ENCODE assay signal across 35 cellular contexts in the genomic region with DNA sequence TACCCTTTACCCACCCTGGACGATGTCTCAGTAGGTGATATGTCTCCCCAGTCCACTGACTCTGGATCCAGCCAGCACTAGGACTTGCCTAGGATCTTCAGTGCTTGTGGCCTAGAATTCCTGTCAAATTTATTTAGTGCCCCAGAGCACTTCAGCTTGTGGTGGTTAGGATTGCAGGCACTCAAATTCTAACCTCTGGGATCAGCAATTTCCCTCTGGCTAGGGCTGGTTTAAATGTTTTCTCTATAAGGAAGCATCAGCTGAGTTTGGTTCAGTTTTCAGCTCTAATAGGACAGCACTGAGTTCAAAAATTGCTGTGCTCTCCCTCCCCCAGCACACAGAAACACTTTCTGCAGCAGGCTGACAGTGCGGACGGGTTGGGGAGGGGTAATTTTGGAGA. TPM values are rescaled to one million over a fixed set of nuclear protein-coding genes. Genes with fewer than 3 reads are reported as not detected.
"Had no signal": no experiment of that assay in that cellular context is flagged by ENCODE, and none has a peak within 500 bp of the region (broad histone marks: within the 10 kb centered on the region; RNA-seq: fewer than 3 reads in every experiment).

No MANE protein-coding gene starts in this region.

- H3K36me3 ChIP-seq: colonic mucosa, esophagus squamous epithelium, gastrocnemius medialis, heart right ventricle, left lung, lower lobe of right lung had no signal

- H3K27ac ChIP-seq: colonic mucosa, epithelial cell of prostate, esophagus squamous epithelium, gastrocnemius medialis, heart right ventricle, left lung, lower lobe of right lung had no signal

- H3K4me1 ChIP-seq: colonic mucosa, esophagus squamous epithelium, gastrocnemius medialis, heart right ventricle, left lung, lower lobe of right lung had no signal

- H3K27me3 Mint-ChIP-seq: dendritic cell treated with granulocyte-macrophage colony-stimulating factor and Interleukin-4, amounts not matched to agents 40 ng/mL and 50 ng/mL, for 4 days; naive B cell had no signal

- H3K9me3 ChIP-seq: colonic mucosa, gastrocnemius medialis, mucosa of descending colon had no signal

- H3K4me3 Mint-ChIP-seq: dendritic cell treated with granulocyte-macrophage colony-stimulating factor and Interleukin-4, amounts not matched to agents 40 ng/mL and 50 ng/mL, for 4 days; effector memory CD8-positive, alpha-beta T cell; endodermal cell; memory B cell; mesothelial cell of epicardium; naive B cell had no signal

- H3K36me3 Mint-ChIP-seq: mesothelial cell of epicardium had no signal

- DNase-seq: colonic mucosa; cortex of kidney; effector CD8-positive, alpha-beta T cell; effector memory CD8-positive, alpha-beta T cell; endodermal cell; erythroblast; esophagus squamous epithelium; foreskin fibroblast; foreskin melanocyte; gastrocnemius medialis; glutamatergic neuron; head of caudate nucleus; heart right ventricle; hippocampal formation; left cardiac atrium; left lung; left ventricle myocardium superior; lower lobe of right lung; mucosa of descending colon; naive B cell had no signal

- H3K4me3 ChIP-seq: colonic mucosa, esophagus squamous epithelium, gastrocnemius medialis, heart right ventricle, left lung, lower lobe of right lung, mucosa of descending colon had no signal

- H3K4me1 Mint-ChIP-seq: endodermal cell, memory B cell, mesothelial cell of epicardium, naive B cell had no signal

- H3K27ac Mint-ChIP-seq: dendritic cell treated with granulocyte-macrophage colony-stimulating factor and Interleukin-4, amounts not matched to agents 40 ng/mL and 50 ng/mL, for 4 days; effector memory CD8-positive, alpha-beta T cell; endodermal cell; memory B cell; mesothelial cell of epicardium; naive B cell had no signal

- H3K27me3 ChIP-seq: colonic mucosa, esophagus squamous epithelium, gastrocnemius medialis, heart right ventricle, left lung had no signal

- ATAC-seq: effector memory CD8-positive, alpha-beta T cell; esophagus mucosa; gastrocnemius medialis; heart right ventricle; left cardiac atrium; left lung; left ventricle myocardium superior; lower lobe of right lung; mucosa of descending colon had no signal

- FAIRE-seq: endometrium, islet of Langerhans, keratinocyte had no signal

RNA-seq across cellular contexts. Expression of gene OR5H6, which starts 8.1 kb away (rescaled TPM):
- total RNA-seq: colonic mucosa, dermis microvascular lymphatic vessel endothelial cell, endodermal cell, esophagus mucosa, esophagus squamous epithelium, gastrocnemius medialis, glomerular endothelial cell, heart right ventricle, kidney epithelial cell, left cardiac atrium, left lung, left ventricle myocardium superior, lower leg skin, lower lobe of right lung, lung microvascular endothelial cell, mesenteric fat pad, mesothelial cell of epicardium, mucosa of descending colon, myocyte had no signal
- polyA plus RNA-seq: heart right ventricle, keratinocyte had no signal

RNA-seq across cellular contexts. Expression of gene OR5H2, which starts 10.2 kb away (rescaled TPM):
- total RNA-seq: colonic mucosa, dermis microvascular lymphatic vessel endothelial cell, endodermal cell, esophagus mucosa, esophagus squamous epithelium, gastrocnemius medialis, glomerular endothelial cell, heart right ventricle, kidney epithelial cell, left cardiac atrium, left lung, left ventricle myocardium superior, lower leg skin, lower lobe of right lung, lung microvascular endothelial cell, mesenteric fat pad, mesothelial cell of epicardium, mucosa of descending colon, myocyte had no signal
- polyA plus RNA-seq: heart right ventricle, keratinocyte had no signal
